1 cellular context compared by ENCODE assay signal in the genomic region with DNA sequence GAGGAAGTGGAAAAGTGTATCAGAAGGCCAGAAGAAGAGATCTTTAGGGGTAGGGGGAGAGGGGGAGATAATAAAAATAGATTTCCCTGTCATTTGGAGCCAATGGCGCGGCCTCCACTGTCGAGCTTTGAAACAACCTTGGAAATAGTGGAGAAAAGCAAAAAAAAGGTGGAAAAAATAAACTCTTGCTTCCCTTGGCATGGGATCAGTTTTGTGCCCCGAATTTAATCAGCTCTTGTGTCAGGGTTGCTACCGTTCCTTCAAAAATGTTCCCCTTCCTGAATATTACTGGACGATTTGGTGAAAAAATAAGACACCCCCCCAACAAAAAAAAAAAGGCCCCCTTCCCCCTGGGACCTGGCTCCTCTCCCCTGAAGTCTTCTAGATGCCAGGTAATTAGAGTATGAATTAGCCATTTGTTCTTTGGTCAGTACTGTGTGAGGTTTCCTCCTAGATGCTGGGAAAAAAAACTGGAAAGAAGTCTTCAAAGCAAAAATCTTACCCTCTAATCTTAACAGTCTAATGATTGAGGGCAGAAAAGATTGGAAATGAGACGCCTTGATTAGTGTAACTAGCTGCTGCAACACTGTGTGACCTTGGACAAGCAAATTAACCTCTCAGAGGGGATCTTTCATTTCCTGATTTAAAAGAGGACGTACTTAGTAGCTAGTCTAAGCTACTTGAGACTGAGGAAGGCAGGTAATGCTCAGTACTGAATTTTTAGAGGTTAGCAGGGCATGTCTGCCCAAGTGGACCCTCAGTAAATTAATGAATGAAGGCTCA.
TF ChIP-seq lines count a peak whose summit lies in the region.

No MANE protein-coding gene starts in this region.

TF ChIP-seq in H1, 55 proteins besides CTCF, POLR2A, EP300 and RAD21:
- TF ChIP-seq CHD1 (IDR thresholded peaks at IDR 0.05; ENCODE audit: low read depth, low read length) (peak; percentile 85), HDAC6 (IDR thresholded peaks at IDR 0.05; ENCODE audit: low read depth, low read length) (no peak), TAF7 (optimal IDR thresholded peaks at IDR 0.05; ENCODE audit: borderline replicate concordance, low read depth, low read length) (peak; percentile 8), SP1 (IDR thresholded peaks at IDR 0.05; ENCODE audit: low read depth, low read length) (no peak), SIN3A (conservative IDR thresholded peaks at IDR 0.05 in 1 of 2, IDR thresholded peaks at IDR 0.05 in 1 of 2; ENCODE audit: low read depth in 1 of 2, low read length in 2 of 2) (no peak), PHF8 (conservative IDR thresholded peaks at IDR 0.05; ENCODE audit: low read depth, low read length) (peak; percentile 46; the same call in 1 of the 2 replicates)
